10 cellular contexts compared by ENCODE assay signal in the genomic region with DNA sequence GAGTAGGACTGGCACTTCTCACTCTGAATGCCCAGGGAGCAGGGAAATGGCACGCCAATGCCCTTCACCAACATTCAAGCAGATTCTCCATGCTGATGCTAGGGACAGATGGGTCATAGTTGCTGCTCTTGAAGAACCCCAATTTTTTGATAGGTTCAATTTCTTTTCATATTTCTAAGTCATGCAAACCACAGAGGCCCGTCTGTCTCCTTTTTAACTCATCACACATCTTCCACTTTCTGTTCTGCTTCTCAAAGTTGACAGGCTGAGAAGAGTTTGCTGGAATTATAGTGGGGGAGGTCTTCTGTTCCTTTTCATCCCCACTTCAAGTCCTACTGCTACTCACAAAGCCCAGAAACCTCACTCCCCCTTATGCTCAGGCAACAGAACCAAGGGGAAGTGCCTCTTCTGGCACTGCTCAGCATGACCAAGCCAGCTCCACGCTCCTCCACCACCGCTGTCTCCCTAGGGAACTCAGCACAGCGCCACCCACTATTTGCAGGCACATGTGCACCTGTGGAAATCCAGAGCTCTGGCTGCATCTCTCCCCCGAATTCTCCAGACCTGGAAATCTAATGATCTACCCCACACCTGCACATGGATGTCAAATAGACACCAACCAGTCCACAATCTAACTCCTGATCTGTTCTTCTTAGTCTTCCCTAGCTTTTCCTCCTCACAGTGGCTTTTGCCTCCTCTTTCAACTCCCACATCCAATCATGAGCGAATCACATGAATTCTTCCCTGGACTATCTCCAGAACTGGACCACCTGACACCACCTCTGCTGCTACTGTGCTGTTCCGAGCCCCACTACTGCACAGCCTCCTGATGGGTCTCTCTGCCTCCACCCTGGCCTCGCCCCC. TPM values are rescaled to one million over a fixed set of nuclear protein-coding genes. Genes with fewer than 3 reads are reported as not detected.
DNase-seq lines count a peak whose midpoint lies in the region; ATAC-seq and TF ChIP-seq lines count a peak whose summit lies in the region.
"Had no signal": no experiment of that assay in that cellular context is flagged by ENCODE, and none has a peak within 500 bp of the region (broad histone marks: within the 10 kb centered on the region; RNA-seq: fewer than 3 reads in every experiment).

No MANE protein-coding gene starts in this region.

- H3K4me3 Mint-ChIP-seq in CD4-positive, CD25-positive, alpha-beta regulatory T cell: peak overlapping the region in 2 of 4 donors; percentile 23 to 58
- H3K4me3 Mint-ChIP-seq in HFFc6: no peak overlapping the region

- no peak for ATAC-seq in CD4-positive, CD25-positive, alpha-beta regulatory T cell (ENCODE audit: low read depth in 2 of 2)
- ATAC-seq in GM18907 (IDR thresholded peaks at IDR 0.05; ENCODE audit: unreplicated experiment) (peak; percentile 62), HG02973 (IDR thresholded peaks at IDR 0.05; ENCODE audit: unreplicated experiment) (peak; percentile 50)
- peak; percentile 53 to 66 for ATAC-seq in activated naive CD4-positive, alpha-beta T cell treated with anti-CD3 and anti-CD28 coated beads, Interleukin-2, amount 50 U/mL, for 72 hours
- ATAC-seq: PC-3 had no signal

- H3K4me1 Mint-ChIP-seq in CD4-positive, CD25-positive, alpha-beta regulatory T cell: peaks cover 6 to 92% (median 63%) of the 10 kb centered on the region in 4 donors
- H3K4me1 Mint-ChIP-seq in HFFc6 (ENCODE audit: low read depth): peaks cover under 1% of the 10 kb centered on the region

- H3K9me3 Mint-ChIP-seq in CD4-positive, CD25-positive, alpha-beta regulatory T cell: peaks cover 0 to 3% (median 0%) of the 10 kb centered on the region in 7 donors
- H3K9me3 Mint-ChIP-seq in activated naive CD4-positive, alpha-beta T cell treated with anti-CD3 and anti-CD28 coated beads, Interleukin-2, amount 50 U/mL, for 72 hours: no peaks in the 10 kb centered on the region
- no peaks in the 10 kb centered on the region for H3K9me3 Mint-ChIP-seq in HFFc6

- peaks cover 91% of the 10 kb centered on the region for H3K36me3 ChIP-seq in CD4-positive, CD25-positive, alpha-beta regulatory T cell (ENCODE audit: control insufficient read depth, insufficient read depth, low read length)

- DNase-seq in CD4-positive, CD25-positive, alpha-beta regulatory T cell: no peak
- no peak for DNase-seq in activated naive CD4-positive, alpha-beta T cell treated with anti-CD3 and anti-CD28 coated beads, Interleukin-2, amount 50 U/mL, for 72 hours (ENCODE audit: low spot score in 2 of 2)
- DNase-seq in dedifferentiated amniotic fluid mesenchymal stem cell (ENCODE audit: extremely low spot score): no peak
- DNase-seq in NCI-H146 (lab: John Stamatoyannopoulos, UW): no peak
- DNase-seq in HFFc6: no peak
- DNase-seq in cortex of kidney (lab: John Stamatoyannopoulos, UW): no peak
- DNase-seq: PC-3 had no signal

- H3K36me3 Mint-ChIP-seq in CD4-positive, CD25-positive, alpha-beta regulatory T cell: peaks cover 80% of the 10 kb centered on the region
- H3K36me3 Mint-ChIP-seq in activated naive CD4-positive, alpha-beta T cell treated with anti-CD3 and anti-CD28 coated beads, Interleukin-2, amount 50 U/mL, for 72 hours: peaks cover 40 to 64% of the 10 kb centered on the region in 2 donors
- peaks cover 35% of the 10 kb centered on the region for H3K36me3 Mint-ChIP-seq in HFFc6 (ENCODE audit: low read depth)

- no peak overlapping the region for H3K4me3 ChIP-seq in CD4-positive, CD25-positive, alpha-beta regulatory T cell (ENCODE audit: low read depth, low read length)

- TF ChIP-seq CTCF in HFFc6 (IDR thresholded peaks at IDR 0.05): no peak

- H3K4me1 ChIP-seq in CD4-positive, CD25-positive, alpha-beta regulatory T cell (ENCODE audit: control insufficient read depth, insufficient read depth, low read length, poor library complexity, severe bottlenecking): peaks cover 37% of the 10 kb centered on the region

- H3K27me3 Mint-ChIP-seq in CD4-positive, CD25-positive, alpha-beta regulatory T cell: no peaks in the 10 kb centered on the region
- H3K27me3 Mint-ChIP-seq in HFFc6 (ENCODE audit: insufficient read depth): no peaks in the 10 kb centered on the region

- H3K27ac ChIP-seq in CD4-positive, CD25-positive, alpha-beta regulatory T cell (ENCODE audit: insufficient read depth, low read length, poor library complexity, severe bottlenecking): no peak overlapping the region
- H3K27ac ChIP-seq: KMS-11 had no signal

- H3K27me3 ChIP-seq in CD4-positive, CD25-positive, alpha-beta regulatory T cell (ENCODE audit: control insufficient read depth, insufficient read depth, low read length): no peaks in the 10 kb centered on the region

- no peaks in the 10 kb centered on the region for H3K9me3 ChIP-seq in CD4-positive, CD25-positive, alpha-beta regulatory T cell (ENCODE audit: control insufficient read depth in 2 of 2, low read length in 2 of 2)

- peak overlapping the region; percentile 55 to 94 (median 86) for H3K27ac Mint-ChIP-seq in CD4-positive, CD25-positive, alpha-beta regulatory T cell
- peak overlapping the region; percentile 22 to 71 for H3K27ac Mint-ChIP-seq in activated naive CD4-positive, alpha-beta T cell treated with anti-CD3 and anti-CD28 coated beads, Interleukin-2, amount 50 U/mL, for 72 hours
- H3K27ac Mint-ChIP-seq in HFFc6: no peak overlapping the region

RNA-seq across cellular contexts. Expression of a gene that starts 10.7 kb away (rescaled TPM):
- 20.2 TPM for total RNA-seq in CD4-positive, CD25-positive, alpha-beta regulatory T cell
- 10 to 100 TPM in 3 of 4 donors, 1 to 10 TPM in 1; 9.2 to 11.9 (median 10.5) TPM for polyA plus RNA-seq in CD4-positive, CD25-positive, alpha-beta regulatory T cell
- total RNA-seq in activated naive CD4-positive, alpha-beta T cell treated with anti-CD3 and anti-CD28 coated beads, Interleukin-2, amount 50 U/mL, for 72 hours: 10 to 100 TPM; 10.8 to 11.5 TPM
- 1 to 10 TPM; 5.7 to 6.3 (median 6.1) TPM for total RNA-seq in HFFc6 (2021; fragmentation: NEBNext Ultra II Directional; extraction: Animal tissue kit (Norgen Biotek cat#: 25700))

RNA-seq across cellular contexts. Expression of a gene that starts 16.8 kb away (rescaled TPM):
- 166 TPM for total RNA-seq in CD4-positive, CD25-positive, alpha-beta regulatory T cell
- 10 to 100 TPM; 14.6 to 20.9 (median 17.2) TPM for polyA plus RNA-seq in CD4-positive, CD25-positive, alpha-beta regulatory T cell
- total RNA-seq in activated naive CD4-positive, alpha-beta T cell treated with anti-CD3 and anti-CD28 coated beads, Interleukin-2, amount 50 U/mL, for 72 hours: 10 to 100 TPM; 32.9 to 45.7 TPM
- 10 to 100 TPM; 37.9 to 44.9 (median 40.4) TPM for total RNA-seq in HFFc6 (2021; fragmentation: NEBNext Ultra II Directional; extraction: Animal tissue kit (Norgen Biotek cat#: 25700))

RNA-seq across cellular contexts. Expression of a gene that starts 31.8 kb away (rescaled TPM):
- total RNA-seq in CD4-positive, CD25-positive, alpha-beta regulatory T cell: 30.2 TPM
- 10 to 100 TPM in 3 of 4 donors, 1 to 10 TPM in 1; 9.5 to 14.8 (median 12.4) TPM for polyA plus RNA-seq in CD4-positive, CD25-positive, alpha-beta regulatory T cell
- total RNA-seq in activated naive CD4-positive, alpha-beta T cell treated with anti-CD3 and anti-CD28 coated beads, Interleukin-2, amount 50 U/mL, for 72 hours: 1 to 10 TPM; 7.6 to 9.8 TPM
- total RNA-seq in HFFc6 (2021; fragmentation: NEBNext Ultra II Directional; extraction: Animal tissue kit (Norgen Biotek cat#: 25700)): 1 to 10 TPM; 5.0 to 7.4 (median 5.7) TPM

RNA-seq across cellular contexts. Expression of a gene that starts 31.9 kb away (rescaled TPM):
- 0.91 TPM for total RNA-seq in CD4-positive, CD25-positive, alpha-beta regulatory T cell
- under 1 TPM; 0.24 to 0.72 (median 0.39) TPM for polyA plus RNA-seq in CD4-positive, CD25-positive, alpha-beta regulatory T cell
- not detected for total RNA-seq in activated naive CD4-positive, alpha-beta T cell treated with anti-CD3 and anti-CD28 coated beads, Interleukin-2, amount 50 U/mL, for 72 hours
- total RNA-seq in HFFc6 (2021; fragmentation: NEBNext Ultra II Directional; extraction: Animal tissue kit (Norgen Biotek cat#: 25700)): under 1 TPM in 5 of 6 experiments, not detected in 1; 0.21 to 0.53 (median 0.43) TPM

Comparison
In these comparisons a context has a peak if more than half of its experiments do, and no peak if none do; other contexts are left out.
1. ATAC-seq: peak in GM18907 (single experiment), HG02973 (single experiment) and activated naive CD4-positive, alpha-beta T cell treated with anti-CD3 and anti-CD28 coated beads, Interleukin-2, amount 50 U/mL, for 72 hours (2 of 2); none in CD4-positive, CD25-positive, alpha-beta regulatory T cell (0 of 2).